In genomic region chr12:30695327-30696102, GRCh38 we compare ENCODE assay signal across 8 cellular contexts. TPM values are rescaled to one million over a fixed set of nuclear protein-coding genes. Genes with fewer than 3 reads are reported as not detected.
DNase-seq lines count a peak whose midpoint lies in the region; ATAC-seq and TF ChIP-seq lines count a peak whose summit lies in the region.

IPO8 (minus strand) TSS chr12:30695869; CDS start chr12:30695647, 222 bp downstream.

- H3K9ac ChIP-seq in mammary epithelial cell (ENCODE audit: insufficient read depth, low read length) = peak within 1 kb of the TSS; percentile 58
- peak within 1 kb of the TSS; percentile 85 for H3K9ac ChIP-seq in iPS-20b (ENCODE audit: low read depth, low read length)
- peak within 1 kb of the TSS; percentile 74 for H3K9ac ChIP-seq in smooth muscle cell (ENCODE audit: low read depth)

- dilution Hi-C loops in mammary epithelial cell (cut with HindIII; ENCODE audit: low sequenced_read_pairs) = no loop called here

- WGBS in mammary epithelial cell (ENCODE audit: low coverage, missing lambda C conversion rate) = 4% methylated on average over 23 of the region's 68 CpGs
- 1% methylated on average over 44 of the region's 68 CpGs for WGBS in smooth muscle cell (ENCODE audit: low lambda C conversion rate)

- TF ChIP-seq CTCF in WERI-Rb-1 (IDR thresholded peaks at IDR 0.05; ENCODE audit: low read depth, low read length) (peak; percentile 55), mammary epithelial cell (conservative IDR thresholded peaks at IDR 0.05 in 1 of 2, IDR thresholded peaks at IDR 0.05 in 1 of 2; ENCODE audit: extremely low read depth in 1 of 2, insufficient read depth in 1 of 2, low read depth in 1 of 2, low read length in 2 of 2) (peak in 1 of 2 donors; percentile 47), smooth muscle cell (IDR thresholded peaks at IDR 0.05; ENCODE audit: borderline replicate concordance, insufficient read depth, poor library complexity, severe bottlenecking) (peak; percentile 31)

- H3K9me3 ChIP-seq in WERI-Rb-1 (ENCODE audit: severe bottlenecking) = no peaks in the 10 kb centered on the region
- H3K9me3 ChIP-seq in mammary epithelial cell (replicated peaks; ENCODE audit: insufficient read depth, low read length) = no peaks in the 10 kb centered on the region
- H3K9me3 ChIP-seq in iPS-20b (ENCODE audit: insufficient read depth, low read depth, low read length) = no peaks in the 10 kb centered on the region
- no peaks in the 10 kb centered on the region for H3K9me3 ChIP-seq in smooth muscle cell (replicated peaks; ENCODE audit: low read depth)

- BruUV-seq in mammary epithelial cell (replicated peaks; lab: Mats Ljungman, UMichigan) = TSS peak; percentile 40

- H3K4me3 ChIP-seq in WERI-Rb-1 (ENCODE audit: low read depth, low read length) (peak within 1 kb of the TSS; percentile 96), mammary epithelial cell (replicated peaks in 1 of 3; ENCODE audit: insufficient read depth in 1 of 3, low read depth in 2 of 3, low read length in 3 of 3) (peak within 1 kb of the TSS; percentile 68 to 99 (median 76)), iPS-20b (ENCODE audit: low read length) (peak within 1 kb of the TSS; percentile 82), smooth muscle cell (peak within 1 kb of the TSS; percentile 90)

- intact Hi-C loops in mammary epithelial cell (cut with micrococcal nuclease) = loop anchor here (1.0 to 2.0 kb wide), 3 partner anchors 59 to 112 kb away; partner anchors contain the start of gene CAPRIN2

- H2AFZ ChIP-seq in mammary epithelial cell (ENCODE audit: low read depth, low read length) (peak within 1 kb of the TSS; percentile 99), smooth muscle cell (ENCODE audit: low read depth) (peak within 1 kb of the TSS; percentile 89)

- H3K79me2 ChIP-seq in mammary epithelial cell (ENCODE audit: insufficient read depth, low read length) = peaks cover 44% of the 10 kb centered on the region
- peaks cover 26% of the 10 kb centered on the region for H3K79me2 ChIP-seq in smooth muscle cell (ENCODE audit: low read depth)

- CTCF ChIA-PET in mammary epithelial cell (lab: Charles Lee; ENCODE audit: low non-redundant PET) = interaction anchor here (0.6 kb wide), 2 partner anchors 58 to 1212 kb away, joined by 4 to 6 read pairs; no protein-coding TSS in a partner anchor

- H3F3A ChIP-seq in smooth muscle cell (ENCODE audit: low read depth) = no peaks in the 10 kb centered on the region

- H3K27ac ChIP-seq in WERI-Rb-1 (peak within 1 kb of the TSS; percentile 79), mammary epithelial cell (ENCODE audit: insufficient read depth, low read depth, low read length) (peak within 1 kb of the TSS; percentile 55), iPS-20b (ENCODE audit: low read length) (peak within 1 kb of the TSS; percentile 37), smooth muscle cell (ENCODE audit: low read depth) (no peak within 1 kb of the TSS)

- H3K4me1 ChIP-seq in mammary epithelial cell (ENCODE audit: insufficient read depth, low read length) (peaks cover 24% of the 10 kb centered on the region), iPS-20b (ENCODE audit: insufficient read depth, low read length) (peaks cover 8% of the 10 kb centered on the region; the same call in 1 of the 2 replicates), smooth muscle cell (ENCODE audit: low read depth) (peaks cover 18% of the 10 kb centered on the region)

- in situ Hi-C loops in mammary epithelial cell (cut with MboI; ENCODE audit: low sequenced_read_pairs in 2 of 2) = no loop called here

- H3K36me3 ChIP-seq in WERI-Rb-1 (no peaks in the 10 kb centered on the region; the same call in 1 of the 2 replicates), mammary epithelial cell (ENCODE audit: insufficient read depth, low read length) (no peaks in the 10 kb centered on the region), iPS-20b (ENCODE audit: insufficient read depth, low read depth, low read length) (no peaks in the 10 kb centered on the region; the same call in 1 of the 2 replicates), smooth muscle cell (ENCODE audit: low read depth) (no peaks in the 10 kb centered on the region)

- H3K27me3 ChIP-seq in WERI-Rb-1 (ENCODE audit: insufficient read depth, low read depth, severe bottlenecking) = no peaks in the 10 kb centered on the region
- H3K27me3 ChIP-seq in mammary epithelial cell (ENCODE audit: insufficient read depth, low read length) = no peaks in the 10 kb centered on the region
- H3K27me3 ChIP-seq in iPS-20b (ENCODE audit: insufficient read depth, low read length) = no peaks in the 10 kb centered on the region; the same call in 1 of the 2 replicates
- H3K27me3 ChIP-seq in smooth muscle cell (ENCODE audit: low read depth) = no peaks in the 10 kb centered on the region

- H4K20me1 ChIP-seq in mammary epithelial cell (ENCODE audit: insufficient read depth, low read length) (no peaks in the 10 kb centered on the region), smooth muscle cell (ENCODE audit: low read depth) (peaks cover 14% of the 10 kb centered on the region)

- H3K4me2 ChIP-seq in mammary epithelial cell (ENCODE audit: insufficient read depth, low read depth, low read length) (peak within 1 kb of the TSS; percentile 89), smooth muscle cell (peak within 1 kb of the TSS; percentile 98)

- DNase-seq in AG08395 (ENCODE audit: low spot score) (peak; percentile 95), NCI-H2196 treated with DMSO at 0.1 percent for 48 hours (lab: John Stamatoyannopoulos, UW; ENCODE audit: unreplicated experiment) (peak; percentile 89), WERI-Rb-1 (peak; percentile 95), mammary epithelial cell (peak; percentile 90), smooth muscle cell (lab: John Stamatoyannopoulos, UW; ENCODE audit: unreplicated experiment) (peak; percentile 27)

- ATAC-seq in GM18873 (IDR thresholded peaks at IDR 0.05; ENCODE audit: low FRiP score, unreplicated experiment) = peak; percentile 69
- peak; percentile 81 for ATAC-seq in HG03139 (IDR thresholded peaks at IDR 0.05; ENCODE audit: unreplicated experiment)

RNA-seq across cellular contexts. Expression of gene IPO8, which starts in this region (rescaled TPM):
- total RNA-seq in mammary epithelial cell = 10 to 100 TPM; 21.5 to 40.7 TPM
- polyA plus RNA-seq in mammary epithelial cell = 6.3 TPM
- polyA minus RNA-seq in mammary epithelial cell = 71.3 TPM
- 24.0 and 26.6 TPM in 2 replicates for total RNA-seq in smooth muscle cell
- polyA plus RNA-seq in smooth muscle cell = 5.0 and 6.7 TPM in 2 replicates

Comparison
In these comparisons a context has a peak if more than half of its experiments do, and no peak if none do; other contexts are left out.
1. DNase-seq: peak in every context shown above with its lines; median percentile 95 in AG08395; 95 in WERI-Rb-1; 90 in mammary epithelial cell; 89 in NCI-H2196 treated with DMSO at 0.1 percent for 48 hours; 27 in smooth muscle cell.